13 cellular contexts compared by ENCODE assay signal in the genomic region with DNA sequence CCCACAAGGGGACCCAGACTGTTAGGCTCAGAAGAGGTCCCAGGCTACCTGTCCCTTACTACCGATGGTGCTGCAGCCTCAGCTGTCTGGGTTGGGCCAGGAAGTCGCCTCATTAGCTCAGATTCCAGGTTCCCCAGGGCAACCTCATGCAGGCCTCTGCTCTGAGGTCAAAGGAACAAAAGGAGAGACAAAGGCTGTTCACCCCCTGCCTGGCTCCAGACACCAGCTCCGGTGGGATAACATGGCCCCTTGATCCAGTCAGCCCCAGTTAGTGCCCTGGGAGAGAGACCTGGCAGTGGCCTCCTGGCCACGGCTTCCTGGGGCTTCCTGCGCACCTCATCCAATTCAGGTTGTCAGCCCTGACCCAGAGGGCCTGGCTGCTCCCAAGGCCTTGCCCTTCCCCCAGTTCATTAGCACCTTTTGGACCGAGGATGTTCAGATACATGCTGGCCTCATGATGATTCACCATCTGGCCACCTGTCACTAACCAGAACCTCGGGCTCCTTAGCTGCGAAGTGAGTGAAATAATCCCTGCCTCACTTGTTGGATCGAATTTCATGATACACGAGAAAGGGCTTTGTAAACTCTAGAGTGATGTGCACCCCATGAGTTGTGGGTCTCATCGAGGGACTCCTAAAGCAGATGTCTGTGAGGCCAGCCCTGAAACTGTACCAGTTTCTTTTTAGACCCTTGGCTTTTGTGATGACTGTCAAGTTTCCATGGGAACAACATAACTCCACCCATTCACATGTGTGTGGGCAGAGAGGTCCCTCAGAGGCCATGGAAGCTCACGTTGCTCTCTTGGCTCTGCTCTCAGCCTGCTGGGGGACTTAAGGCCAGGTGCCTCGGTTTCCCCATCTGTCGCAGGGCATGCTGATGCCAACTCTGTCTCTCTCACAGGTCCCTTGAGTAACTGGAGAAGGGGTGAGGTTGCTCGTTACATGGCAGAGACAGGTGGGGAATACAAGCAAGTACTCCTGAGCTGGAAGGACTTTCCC.
DNase-seq lines count a peak whose midpoint lies in the region; ATAC-seq and TF ChIP-seq lines count a peak whose summit lies in the region.
"Had no signal": no experiment of that assay in that cellular context is flagged by ENCODE, and none has a peak within 500 bp of the region (broad histone marks: within the 10 kb centered on the region; RNA-seq: fewer than 3 reads in every experiment).

No MANE protein-coding gene starts in this region.

- peak; percentile 13 for DNase-seq in NCI-H510A (lab: John Stamatoyannopoulos, UW)
- DNase-seq in NCI-H510A treated with DMSO at 0.1 percent for 48 hours (lab: John Stamatoyannopoulos, UW): no peak
- DNase-seq in WTC11 (ENCODE audit: low spot score): peak; percentile 22
- no peak for DNase-seq in psoas muscle
- no peak for DNase-seq in NCI-H1436 treated with DMSO at 0.1 percent for 48 hours (lab: John Stamatoyannopoulos, UW)
- DNase-seq in SHP77 (lab: John Stamatoyannopoulos, UW): no peak
- DNase-seq: activated T-cell treated with anti-CD3 and anti-CD28 coated beads, Interleukin-2, amount 50 U/mL, for 1 hour; NCI-H1092 treated with DMSO at 0.1 percent for 48 hours; right cardiac atrium had no signal

- POLR2A ChIA-PET in WTC11 (lab: Charles Lee): no interaction called here

- H3K4me1 Mint-ChIP-seq in WTC11: peaks cover 29% of the 10 kb centered on the region

- H3K9me3 Mint-ChIP-seq in WTC11: peaks cover 19% of the 10 kb centered on the region

- H3K36me3 ChIP-seq in psoas muscle (ENCODE audit: insufficient read depth in 1 of 2, low read depth in 1 of 2) (no peaks in the 10 kb centered on the region), gastroesophageal sphincter (no peaks in the 10 kb centered on the region)

- H3K4me3 ChIP-seq in psoas muscle (no peak overlapping the region), gastroesophageal sphincter (no peak overlapping the region)
- H3K4me3 ChIP-seq: dorsolateral prefrontal cortex had no signal

- no peak overlapping the region for H3K27ac Mint-ChIP-seq in WTC11

- peaks cover 20% of the 10 kb centered on the region for H3K36me3 Mint-ChIP-seq in WTC11

- no peak for TF ChIP-seq EP300 in gastroesophageal sphincter (IDR thresholded peaks at IDR 0.05)

- ATAC-seq in HG02981 (IDR thresholded peaks at IDR 0.05; ENCODE audit: unreplicated experiment) (peak; percentile 54), WTC11 (peak; percentile 23), psoas muscle (peak; percentile 45 to 88 (median 79)), gastroesophageal sphincter (no peak)
- ATAC-seq: right cardiac atrium, SK-N-SH treated with all-trans-retinoic acid at 6 μM for 48 hours had no signal

- H3K27ac ChIP-seq in psoas muscle (no peak overlapping the region), gastroesophageal sphincter (no peak overlapping the region)

- TF ChIP-seq POLR2A in gastroesophageal sphincter (IDR thresholded peaks at IDR 0.05): no peak

- WGBS in psoas muscle, 3 donors: 43 to 47% (median 44%) methylated on average over 15 of the region's 15 CpGs
- WGBS in gastroesophageal sphincter (ENCODE audit: low coverage in 1 of 2), 2 donors: 56 to 79% methylated on average over 4 to 5 of the region's 15 CpGs

- H3K4me1 ChIP-seq in psoas muscle (peaks cover 4% of the 10 kb centered on the region), gastroesophageal sphincter (no peaks in the 10 kb centered on the region)

- no peak for TF ChIP-seq CTCF in WTC11 (IDR thresholded peaks at IDR 0.05)
- TF ChIP-seq CTCF in psoas muscle (IDR thresholded peaks at IDR 0.05): no peak
- no peak for TF ChIP-seq CTCF in gastroesophageal sphincter (IDR thresholded peaks at IDR 0.05)

- H3K27me3 ChIP-seq in psoas muscle (ENCODE audit: insufficient read depth in 3 of 3, low read length in 2 of 3) (peaks cover 0 to 1% (median 0%) of the 10 kb centered on the region in 3 donors), gastroesophageal sphincter (peaks cover 9% of the 10 kb centered on the region)

- H3K9me3 ChIP-seq in psoas muscle: peaks cover 7% of the 10 kb centered on the region
- H3K9me3 ChIP-seq in gastroesophageal sphincter: peaks cover 0 to 24% (median 0%) of the 10 kb centered on the region in 3 donors

- CTCF ChIA-PET in WTC11 (lab: Charles Lee): interaction anchor here (1.4 to 1.9 kb wide), 2 partner anchors 96 to 241 kb away, joined by 4 to 5 read pairs; no protein-coding TSS in a partner anchor

- peaks cover 11% of the 10 kb centered on the region; the same call in 1 of the 2 replicates for H3K27me3 Mint-ChIP-seq in WTC11 (ENCODE audit: low read depth)

- no peak overlapping the region for H3K4me3 Mint-ChIP-seq in WTC11

- intact Hi-C loops in psoas muscle (cut with DNase I): no loop called here

TF ChIP-seq in WTC11, 78 proteins besides CTCF, POLR2A, EP300 and RAD21 (continues in another document):
- TF ChIP-seq, protein P1, sequence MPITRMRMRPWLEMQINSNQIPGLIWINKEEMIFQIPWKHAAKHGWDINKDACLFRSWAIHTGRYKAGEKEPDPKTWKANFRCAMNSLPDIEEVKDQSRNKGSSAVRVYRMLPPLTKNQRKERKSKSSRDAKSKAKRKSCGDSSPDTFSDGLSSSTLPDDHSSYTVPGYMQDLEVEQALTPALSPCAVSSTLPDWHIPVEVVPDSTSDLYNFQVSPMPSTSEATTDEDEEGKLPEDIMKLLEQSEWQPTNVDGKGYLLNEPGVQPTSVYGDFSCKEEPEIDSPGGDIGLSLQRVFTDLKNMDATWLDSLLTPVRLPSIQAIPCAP (CRISPR knock-in tag; IDR thresholded peaks at IDR 0.05): no peak
- TF ChIP-seq, protein P2, sequence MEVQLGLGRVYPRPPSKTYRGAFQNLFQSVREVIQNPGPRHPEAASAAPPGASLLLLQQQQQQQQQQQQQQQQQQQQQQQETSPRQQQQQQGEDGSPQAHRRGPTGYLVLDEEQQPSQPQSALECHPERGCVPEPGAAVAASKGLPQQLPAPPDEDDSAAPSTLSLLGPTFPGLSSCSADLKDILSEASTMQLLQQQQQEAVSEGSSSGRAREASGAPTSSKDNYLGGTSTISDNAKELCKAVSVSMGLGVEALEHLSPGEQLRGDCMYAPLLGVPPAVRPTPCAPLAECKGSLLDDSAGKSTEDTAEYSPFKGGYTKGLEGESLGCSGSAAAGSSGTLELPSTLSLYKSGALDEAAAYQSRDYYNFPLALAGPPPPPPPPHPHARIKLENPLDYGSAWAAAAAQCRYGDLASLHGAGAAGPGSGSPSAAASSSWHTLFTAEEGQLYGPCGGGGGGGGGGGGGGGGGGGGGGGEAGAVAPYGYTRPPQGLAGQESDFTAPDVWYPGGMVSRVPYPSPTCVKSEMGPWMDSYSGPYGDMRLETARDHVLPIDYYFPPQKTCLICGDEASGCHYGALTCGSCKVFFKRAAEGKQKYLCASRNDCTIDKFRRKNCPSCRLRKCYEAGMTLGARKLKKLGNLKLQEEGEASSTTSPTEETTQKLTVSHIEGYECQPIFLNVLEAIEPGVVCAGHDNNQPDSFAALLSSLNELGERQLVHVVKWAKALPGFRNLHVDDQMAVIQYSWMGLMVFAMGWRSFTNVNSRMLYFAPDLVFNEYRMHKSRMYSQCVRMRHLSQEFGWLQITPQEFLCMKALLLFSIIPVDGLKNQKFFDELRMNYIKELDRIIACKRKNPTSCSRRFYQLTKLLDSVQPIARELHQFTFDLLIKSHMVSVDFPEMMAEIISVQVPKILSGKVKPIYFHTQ (CRISPR knock-in tag; IDR thresholded peaks at IDR 0.05): no peak
- no peak for TF ChIP-seq SP1 (CRISPR knock-in tag; conservative IDR thresholded peaks at IDR 0.05)
- TF ChIP-seq MXD4 (CRISPR knock-in tag; IDR thresholded peaks at IDR 0.05; ENCODE audit: borderline replicate concordance): no peak
- TF ChIP-seq, protein P3, sequence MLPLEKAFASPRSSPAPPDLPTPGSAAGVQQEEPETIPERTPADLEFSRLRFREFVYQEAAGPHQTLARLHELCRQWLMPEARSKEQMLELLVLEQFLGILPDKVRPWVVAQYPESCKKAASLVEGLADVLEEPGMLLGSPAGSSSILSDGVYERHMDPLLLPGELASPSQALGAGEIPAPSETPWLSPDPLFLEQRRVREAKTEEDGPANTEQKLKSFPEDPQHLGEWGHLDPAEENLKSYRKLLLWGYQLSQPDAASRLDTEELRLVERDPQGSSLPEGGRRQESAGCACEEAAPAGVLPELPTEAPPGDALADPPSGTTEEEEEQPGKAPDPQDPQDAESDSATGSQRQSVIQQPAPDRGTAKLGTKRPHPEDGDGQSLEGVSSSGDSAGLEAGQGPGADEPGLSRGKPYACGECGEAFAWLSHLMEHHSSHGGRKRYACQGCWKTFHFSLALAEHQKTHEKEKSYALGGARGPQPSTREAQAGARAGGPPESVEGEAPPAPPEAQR (CRISPR knock-in tag; IDR thresholded peaks at IDR 0.05): no peak
- TF ChIP-seq, protein P4, sequence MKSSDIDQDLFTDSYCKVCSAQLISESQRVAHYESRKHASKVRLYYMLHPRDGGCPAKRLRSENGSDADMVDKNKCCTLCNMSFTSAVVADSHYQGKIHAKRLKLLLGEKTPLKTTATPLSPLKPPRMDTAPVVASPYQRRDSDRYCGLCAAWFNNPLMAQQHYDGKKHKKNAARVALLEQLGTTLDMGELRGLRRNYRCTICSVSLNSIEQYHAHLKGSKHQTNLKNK (CRISPR knock-in tag; IDR thresholded peaks at IDR 0.05): no peak
- TF ChIP-seq ZNF423 (CRISPR knock-in tag; IDR thresholded peaks at IDR 0.05): no peak
- no peak for TF ChIP-seq ZNF138 (CRISPR knock-in tag; conservative IDR thresholded peaks at IDR 0.05)
- TF ChIP-seq HMGXB4 (CRISPR knock-in tag; IDR thresholded peaks at IDR 0.05): no peak
- no peak for TF ChIP-seq SOX15 (CRISPR knock-in tag; IDR thresholded peaks at IDR 0.05)
- TF ChIP-seq FOXK1 (CRISPR knock-in tag; IDR thresholded peaks at IDR 0.05): no peak

Comparison
In these comparisons a context has a peak if more than half of its experiments do, and no peak if none do; other contexts are left out.
1. DNase-seq: peak in NCI-H510A (single experiment) and WTC11 (single experiment); none in NCI-H510A treated with DMSO at 0.1 percent for 48 hours (single experiment), psoas muscle (0 of 2), NCI-H1436 treated with DMSO at 0.1 percent for 48 hours (single experiment) and SHP77 (0 of 2).